ENCODE assay signal across 16 cellular contexts in the genomic region with DNA sequence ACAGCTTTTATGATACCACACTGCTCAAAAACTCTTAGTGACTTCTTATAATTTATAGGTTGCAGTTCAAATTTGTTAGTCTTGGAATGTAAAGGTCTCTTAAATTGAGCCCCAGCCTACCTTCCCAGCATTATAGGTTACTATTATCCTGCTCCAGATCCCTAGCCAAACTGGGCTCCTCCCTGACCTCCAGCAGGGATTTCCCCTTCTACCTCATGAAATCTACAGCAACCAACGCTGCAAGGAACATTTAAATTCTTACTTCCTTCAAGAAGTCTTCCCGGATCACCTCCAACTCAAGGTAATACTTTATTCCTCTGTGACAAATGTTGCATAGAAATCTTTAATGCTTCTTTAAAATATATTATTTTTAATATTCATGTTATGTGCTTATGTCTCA.
DNase-seq lines count a peak whose midpoint lies in the region; ATAC-seq and TF ChIP-seq lines count a peak whose summit lies in the region.
"Had no signal": no experiment of that assay in that cellular context is flagged by ENCODE, and none has a peak within 500 bp of the region (broad histone marks: within the 10 kb centered on the region; RNA-seq: fewer than 3 reads in every experiment).

No MANE protein-coding gene starts in this region.

- no peak overlapping the region for H3K4me2 ChIP-seq in IMR-90 (ENCODE audit: low read depth, low read length)

- no peaks in the 10 kb centered on the region for H4K20me1 ChIP-seq in IMR-90 (ENCODE audit: insufficient read depth, low read length)

- peak overlapping the region; percentile 35 for H3K27ac Mint-ChIP-seq in type B pancreatic cell
- H3K27ac Mint-ChIP-seq in activated naive CD4-positive, alpha-beta T cell treated with anti-CD3 and anti-CD28 coated beads, Interleukin-2, amount 10 ng/mL, durations not matched to agents 7 days and 5 days, result no peak overlapping the region
- H3K27ac Mint-ChIP-seq: CD4-positive, alpha-beta T cell had no signal

- no peak for ATAC-seq in IMR-90 (ENCODE audit: low read depth)
- ATAC-seq in mucosa of descending colon, result peak; percentile 77

- no peak overlapping the region for H2BK20ac ChIP-seq in IMR-90 (ENCODE audit: low read depth, low read length)

- peaks cover 5% of the 10 kb centered on the region for H3K9me3 Mint-ChIP-seq in type B pancreatic cell
- H3K9me3 Mint-ChIP-seq in activated naive CD4-positive, alpha-beta T cell treated with anti-CD3 and anti-CD28 coated beads, Interleukin-2, amount 10 ng/mL, durations not matched to agents 7 days and 5 days, result no peaks in the 10 kb centered on the region
- H3K9me3 Mint-ChIP-seq: CD4-positive, alpha-beta T cell had no signal

- H4K91ac ChIP-seq in IMR-90 (ENCODE audit: insufficient read depth, low read depth, low read length), result no peak overlapping the region

- no peak for TF ChIP-seq CTCF in IMR-90 (conservative IDR thresholded peaks at IDR 0.05; ENCODE audit: low read depth, low read length)
- no peak for TF ChIP-seq CTCF in mucosa of descending colon (IDR thresholded peaks at IDR 0.05)
- TF ChIP-seq CTCF in type B pancreatic cell (conservative IDR thresholded peaks at IDR 0.05), result no peak
- no peak for TF ChIP-seq CTCF in spleen (IDR thresholded peaks at IDR 0.05 in 8 of 11, conservative IDR thresholded peaks at IDR 0.05 in 3 of 11)

- no peak overlapping the region for H2BK5ac ChIP-seq in IMR-90 (ENCODE audit: low read depth, low read length, poor library complexity, severe bottlenecking)

- no peaks in the 10 kb centered on the region for H3K79me1 ChIP-seq in IMR-90 (ENCODE audit: low read depth in 1 of 2, low read length in 2 of 2)

- POLR2A ChIA-PET in IMR-90 (lab: Charles Lee; ENCODE audit: unreplicated experiment), result no interaction called here

- H3K27me3 ChIP-seq in IMR-90 (ENCODE audit: control insufficient read depth, insufficient read depth, low read length) (no peaks in the 10 kb centered on the region), spleen (replicated peaks in 1 of 7) (no peaks in the 10 kb centered on the region)

- CTCF ChIA-PET in IMR-90 (lab: Yijun Ruan, JAX), result interaction anchor here (0.5 kb wide), 1 partner anchor 172 kb away, joined by 3 read pairs; no protein-coding TSS in a partner anchor
- CTCF ChIA-PET in activated naive CD4-positive, alpha-beta T cell treated with anti-CD3 and anti-CD28 coated beads, Interleukin-2, amount 10 ng/mL, durations not matched to agents 7 days and 5 days (lab: Charles Lee), result interaction anchor here (0.8 kb wide), 1 partner anchor 16 kb away, joined by 3 read pairs; no protein-coding TSS in a partner anchor

- H2AK5ac ChIP-seq in IMR-90 (ENCODE audit: low read depth, low read length), result no peak overlapping the region

- H3K14ac ChIP-seq in IMR-90 (replicated peaks; ENCODE audit: low read depth, low read length), result 0 out of 2 replicates have a peak overlapping the region, but pooled peaks have one; percentile 33

- no peak overlapping the region for H2BK120ac ChIP-seq in IMR-90 (ENCODE audit: low read depth, low read length)

- H3K9ac ChIP-seq in IMR-90 (ENCODE audit: low read depth, low read length), result no peak overlapping the region
- H3K9ac ChIP-seq: GM23248 had no signal

- H3K56ac ChIP-seq in IMR-90 (ENCODE audit: extremely low read depth, insufficient read depth, low read length), result no peak overlapping the region

- peaks cover 32% of the 10 kb centered on the region for H3K4me1 Mint-ChIP-seq in type B pancreatic cell (ENCODE audit: unreplicated experiment)
- no peaks in the 10 kb centered on the region for H3K4me1 Mint-ChIP-seq in activated naive CD4-positive, alpha-beta T cell treated with anti-CD3 and anti-CD28 coated beads, Interleukin-2, amount 10 ng/mL, durations not matched to agents 7 days and 5 days

- TF ChIP-seq RAD21 in IMR-90 (IDR thresholded peaks at IDR 0.05; ENCODE audit: low read length), result no peak

- no peak overlapping the region for H3K23ac ChIP-seq in IMR-90 (ENCODE audit: low read depth, low read length)

- no peak overlapping the region for H3K18ac ChIP-seq in IMR-90 (ENCODE audit: low read depth, low read length)

- dilution Hi-C loops in IMR-90 (cut with HindIII; ENCODE audit: low sequenced_read_pairs, unreplicated experiment), result no loop called here

- no peak overlapping the region for H3K4ac ChIP-seq in IMR-90 (ENCODE audit: low read depth, low read length)

- no peak overlapping the region for H2AFZ ChIP-seq in IMR-90 (replicated peaks; ENCODE audit: low read length, poor library complexity)
- H2AFZ ChIP-seq: GM23248 had no signal

- DNase-seq in IMR-90 (no peak), kidney tubule cell (ENCODE audit: low spot score) (peak; percentile 18), mucosa of descending colon (peak in 1 of 3 donors; percentile 10), type B pancreatic cell (ENCODE audit: extremely low spot score, unreplicated experiment) (no peak), spleen (no peak), ACHN (no peak)
- DNase-seq in activated naive CD4-positive, alpha-beta T cell treated with anti-CD3 and anti-CD28 coated beads, Interleukin-2, amount 10 ng/mL, durations not matched to agents 7 days and 5 days, result no peak
- DNase-seq: AML-193; Caco-2; CD4-positive, alpha-beta T cell; DMS153; DMS79; GF-D8; GM23248 had no signal

- H3K4me3 ChIP-seq in IMR-90 (ENCODE audit: insufficient read depth, low read depth, low read length) (no peak overlapping the region), mucosa of descending colon (no peak overlapping the region), spleen (no peak overlapping the region)
- H3K4me3 ChIP-seq: GM23248, HAP-1 had no signal

- in situ Hi-C loops in IMR-90 (cut with MboI; ENCODE audit: low sequenced_read_pairs), result no loop called here
- in situ Hi-C loops in ACHN (cut with HindIII; ENCODE audit: low pct_ligation_motif_present, low pct_unique_long_range_greater_than_20kb, low sequenced_read_pairs), result no loop called here

- BruUV-seq in IMR-90 (replicated peaks; lab: Mats Ljungman, UMichigan), result no TSS peak

- intact Hi-C loops in IMR-90 (cut with micrococcal nuclease) (loop anchor here (2.0 kb wide), 1 partner anchor 13 kb away; no protein-coding TSS in a partner anchor), mucosa of descending colon (cut with DNase I, micrococcal nuclease) (no loop called here), spleen (cut with DNase I; ENCODE audit: low total_unique reads) (no loop called here)

- no peaks in the 10 kb centered on the region for H3K36me3 ChIP-seq in IMR-90 (ENCODE audit: control insufficient read depth, insufficient read depth, low read length)
- H3K36me3 ChIP-seq in mucosa of descending colon (ENCODE audit: low read depth), result no peaks in the 10 kb centered on the region
- no peaks in the 10 kb centered on the region for H3K36me3 ChIP-seq in spleen
- H3K36me3 ChIP-seq: HAP-1 had no signal

- no peak overlapping the region for H4K8ac ChIP-seq in IMR-90 (ENCODE audit: low read depth in 2 of 2, low read length in 2 of 2)

- no peak overlapping the region for H3K27ac ChIP-seq in IMR-90 (ENCODE audit: insufficient read depth, low read length)
- H3K27ac ChIP-seq in spleen, result no peak overlapping the region
- H3K27ac ChIP-seq: C4-2B, GM23248 had no signal

- H4K5ac ChIP-seq in IMR-90 (ENCODE audit: low read depth, low read length), result no peak overlapping the region

- peaks cover 6% of the 10 kb centered on the region; the same call in 1 of the 2 replicates for H3K9me1 ChIP-seq in IMR-90 (ENCODE audit: insufficient read depth, low read length)

- H2AK9ac ChIP-seq in IMR-90 (replicated peaks; ENCODE audit: low read depth, low read length, poor library complexity), result no peak overlapping the region

- H3K9me3 ChIP-seq in IMR-90 (ENCODE audit: control insufficient read depth, insufficient read depth, low read length) (no peaks in the 10 kb centered on the region), mucosa of descending colon (no peaks in the 10 kb centered on the region), spleen (no peaks in the 10 kb centered on the region)
- H3K9me3 ChIP-seq: Caco-2, HAP-1 had no signal

- H3K4me1 ChIP-seq in IMR-90 (ENCODE audit: control insufficient read depth, insufficient read depth, low read length), result 0 out of 2 replicates have a peak, but pooled peaks cover 2% of the 10 kb centered on the region
- peaks cover 9% of the 10 kb centered on the region for H3K4me1 ChIP-seq in mucosa of descending colon (ENCODE audit: low read depth)
- peaks cover 0 to 6% (median 0%) of the 10 kb centered on the region in 6 donors for H3K4me1 ChIP-seq in spleen
- H3K4me1 ChIP-seq: HAP-1 had no signal

- TF ChIP-seq POLR2A in IMR-90 (IDR thresholded peaks at IDR 0.05; ENCODE audit: low read depth, low read length), result no peak
- no peak for TF ChIP-seq POLR2A in spleen (IDR thresholded peaks at IDR 0.05)

- no peaks in the 10 kb centered on the region for H3K27me3 Mint-ChIP-seq in type B pancreatic cell
- H3K27me3 Mint-ChIP-seq in activated naive CD4-positive, alpha-beta T cell treated with anti-CD3 and anti-CD28 coated beads, Interleukin-2, amount 10 ng/mL, durations not matched to agents 7 days and 5 days, result no peaks in the 10 kb centered on the region
- H3K27me3 Mint-ChIP-seq: CD4-positive, alpha-beta T cell had no signal

- no peaks in the 10 kb centered on the region for H3K36me3 Mint-ChIP-seq in type B pancreatic cell
- no peaks in the 10 kb centered on the region for H3K36me3 Mint-ChIP-seq in activated naive CD4-positive, alpha-beta T cell treated with anti-CD3 and anti-CD28 coated beads, Interleukin-2, amount 10 ng/mL, durations not matched to agents 7 days and 5 days

- no peak overlapping the region for H2BK15ac ChIP-seq in IMR-90 (ENCODE audit: low read depth, low read length)

- no peak overlapping the region for H3K4me3 Mint-ChIP-seq in type B pancreatic cell
- no peak overlapping the region for H3K4me3 Mint-ChIP-seq in activated naive CD4-positive, alpha-beta T cell treated with anti-CD3 and anti-CD28 coated beads, Interleukin-2, amount 10 ng/mL, durations not matched to agents 7 days and 5 days
- H3K4me3 Mint-ChIP-seq: CD4-positive, alpha-beta T cell had no signal

- WGBS in IMR-90 (ENCODE audit: extremely low coverage in 2 of 2, insufficient read length in 1 of 2), 2 experiments, result no CpG with 5 or more reads among the region's 2 CpGs
- WGBS in spleen, 5 donors, result 80 to 92% (median 92%) methylated on average over 2 of the region's 2 CpGs

TF ChIP-seq in IMR-90, 13 proteins besides CTCF, POLR2A, EP300 and RAD21 (continues in another document):
- TF ChIP-seq FOS (IDR thresholded peaks at IDR 0.05; ENCODE audit: low read depth, low read length) (no peak), NFE2L2 (IDR thresholded peaks at IDR 0.05; ENCODE audit: low read depth, low read length) (no peak), BHLHE40 (IDR thresholded peaks at IDR 0.05; ENCODE audit: low read depth, low read length) (no peak), RCOR1 (IDR thresholded peaks at IDR 0.05; ENCODE audit: insufficient replicate concordance, low read length) (no peak), SMC3 (IDR thresholded peaks at IDR 0.05; ENCODE audit: low read depth, low read length) (no peak)
